ENCODE assay signal across 13 cellular contexts in genomic region chr10:11898372-11899066, GRCh38.
DNase-seq lines count a peak whose midpoint lies in the region; ATAC-seq, FAIRE-seq and TF ChIP-seq lines count a peak whose summit lies in the region.
"Had no signal": no experiment of that assay in that cellular context is flagged by ENCODE, and none has a peak within 500 bp of the region (broad histone marks: within the 10 kb centered on the region; RNA-seq: fewer than 3 reads in every experiment).

No MANE protein-coding gene starts in this region.

- H3K4me2 ChIP-seq in GM23338 (no peak overlapping the region), neuronal stem cell (ENCODE audit: insufficient read depth, low read length, poor library complexity, severe bottlenecking) (no peak overlapping the region)

- H3K23ac ChIP-seq in neuronal stem cell (ENCODE audit: low read depth, low read length, poor library complexity), result no peak overlapping the region

- H3K79me2 ChIP-seq in GM23338 (replicated peaks; ENCODE audit: insufficient read depth), result no peaks in the 10 kb centered on the region

- 0 out of 2 replicates have a peak overlapping the region, but pooled peaks have one; percentile 14 for H2AFZ ChIP-seq in GM23338
- peak overlapping the region; percentile 1 for H2AFZ ChIP-seq in neuronal stem cell (ENCODE audit: low read length)

- H2BK15ac ChIP-seq in neuronal stem cell (ENCODE audit: low read length), result no peak overlapping the region

- H3K27ac ChIP-seq in GM23338 (ENCODE audit: low read depth), result no peak overlapping the region
- H3K27ac ChIP-seq in neuronal stem cell (replicated peaks; ENCODE audit: low read length), result no peak overlapping the region
- H3K27ac ChIP-seq: transverse colon had no signal

- no peak overlapping the region for H2BK120ac ChIP-seq in neuronal stem cell (ENCODE audit: low read depth, low read length)

- WGBS in neuronal stem cell (ENCODE audit: extremely low coverage in 2 of 2, insufficient read length in 2 of 2, insufficient replicate concordance in 1 of 2), 2 donors, result no CpG with 5 or more reads among the region's 20 CpGs

- 0 out of 2 replicates have a peak, but pooled peaks cover 4% of the 10 kb centered on the region for H3K4me1 ChIP-seq in GM23338 (ENCODE audit: insufficient read depth)
- H3K4me1 ChIP-seq in neuronal stem cell (ENCODE audit: control insufficient read depth in 2 of 2, insufficient read depth in 1 of 2, low read depth in 1 of 2, low read length in 2 of 2), result peaks cover 0 to 6% of the 10 kb centered on the region in 2 donors
- H3K4me1 ChIP-seq: transverse colon had no signal

- no peaks in the 10 kb centered on the region for H4K20me1 ChIP-seq in GM23338 (replicated peaks; ENCODE audit: insufficient read depth)

- CTCF ChIA-PET in HEK293T (lab: Yijun Ruan, JAX), result no interaction called here

- no peaks in the 10 kb centered on the region for H3F3A ChIP-seq in GM23338 (replicated peaks; ENCODE audit: low read depth)

- no peak overlapping the region for H3K18ac ChIP-seq in neuronal stem cell (ENCODE audit: low read length)

- no peaks in the 10 kb centered on the region for H3K36me3 ChIP-seq in GM23338 (ENCODE audit: insufficient read depth)
- H3K36me3 ChIP-seq in neuronal stem cell (replicated peaks in 1 of 2; ENCODE audit: control insufficient read depth in 2 of 2, insufficient read depth in 2 of 2, low read length in 2 of 2), result no peaks in the 10 kb centered on the region
- H3K36me3 ChIP-seq: transverse colon had no signal

- H3K9me2 ChIP-seq in GM23338 (ENCODE audit: insufficient read depth), result no peaks in the 10 kb centered on the region

- no peaks in the 10 kb centered on the region for H3K36me3 Mint-ChIP-seq in GM23338 (ENCODE audit: low read depth)
- no peaks in the 10 kb centered on the region for H3K36me3 Mint-ChIP-seq in stimulated activated memory B cell treated with anti-CD40 and anti-IgM and Interleukin-4, amounts not matched to agents 10 μg/mL and 1 μg/mL and 100 μg/mL, for 72 hours

- peak overlapping the region; percentile 6 for H2AK5ac ChIP-seq in neuronal stem cell (ENCODE audit: low read depth, low read length)

- FAIRE-seq in RCC 7860 (lab: Jason Lieb, UNC), result peak; percentile 72

- no peak overlapping the region for H4K8ac ChIP-seq in neuronal stem cell (ENCODE audit: low read depth, low read length)

- ATAC-seq in GM23338, result no peak
- ATAC-seq in HG03432 (IDR thresholded peaks at IDR 0.05; ENCODE audit: unreplicated experiment), result no peak
- ATAC-seq in stimulated activated memory B cell treated with anti-CD40 and anti-IgM and Interleukin-4, amounts not matched to agents 10 μg/mL and 1 μg/mL and 100 μg/mL, for 72 hours, result no peak
- ATAC-seq: activated CD8-positive, alpha-beta T cell treated with anti-CD3 and anti-CD28 coated beads for 36 hours; Panc1 had no signal

- H3K4me3 ChIP-seq in GM23338, result no peak overlapping the region
- no peak overlapping the region for H3K4me3 ChIP-seq in epithelial cell of proximal tubule (ENCODE audit: low read depth, low read length)
- H3K4me3 ChIP-seq in neuronal stem cell (ENCODE audit: low read length in 2 of 2), result no peak overlapping the region
- H3K4me3 ChIP-seq: transverse colon had no signal

- H3K27ac Mint-ChIP-seq in GM23338, result no peak overlapping the region
- H3K27ac Mint-ChIP-seq in stimulated activated memory B cell treated with anti-CD40 and anti-IgM and Interleukin-4, amounts not matched to agents 10 μg/mL and 1 μg/mL and 100 μg/mL, for 72 hours, result no peak overlapping the region
- H3K27ac Mint-ChIP-seq: activated CD8-positive, alpha-beta T cell treated with anti-CD3 and anti-CD28 coated beads for 36 hours had no signal

- H3K9ac ChIP-seq in neuronal stem cell (ENCODE audit: low read depth, low read length, poor library complexity), result no peak overlapping the region

- H3K27me3 Mint-ChIP-seq in GM23338 (ENCODE audit: insufficient read depth, low read depth, poor library complexity), result peaks cover 12% of the 10 kb centered on the region
- peaks cover 34% of the 10 kb centered on the region for H3K27me3 Mint-ChIP-seq in stimulated activated memory B cell treated with anti-CD40 and anti-IgM and Interleukin-4, amounts not matched to agents 10 μg/mL and 1 μg/mL and 100 μg/mL, for 72 hours
- H3K27me3 Mint-ChIP-seq: activated CD8-positive, alpha-beta T cell treated with anti-CD3 and anti-CD28 coated beads for 36 hours had no signal

- TF ChIP-seq CTCF in GM23338 (conservative IDR thresholded peaks at IDR 0.05; ENCODE audit: low read depth in 2 of 2) (no peak), epithelial cell of proximal tubule (conservative IDR thresholded peaks at IDR 0.05; ENCODE audit: low read depth, low read length) (no peak)

- peaks cover 12% of the 10 kb centered on the region for H3K4me1 Mint-ChIP-seq in GM23338
- no peaks in the 10 kb centered on the region for H3K4me1 Mint-ChIP-seq in stimulated activated memory B cell treated with anti-CD40 and anti-IgM and Interleukin-4, amounts not matched to agents 10 μg/mL and 1 μg/mL and 100 μg/mL, for 72 hours

- H3K79me1 ChIP-seq in neuronal stem cell (ENCODE audit: low read depth, low read length), result peaks cover 3% of the 10 kb centered on the region

- H2BK5ac ChIP-seq in neuronal stem cell (ENCODE audit: low read length), result no peak overlapping the region

- H3K14ac ChIP-seq in neuronal stem cell (ENCODE audit: low read length), result no peak overlapping the region

- H4K91ac ChIP-seq in neuronal stem cell (ENCODE audit: low read depth, low read length, poor library complexity), result no peak overlapping the region

- no peak overlapping the region for H3K4ac ChIP-seq in neuronal stem cell (ENCODE audit: low read length)

- peaks cover 0 to 1% of the 10 kb centered on the region in 2 donors for H3K9me3 ChIP-seq in neuronal stem cell (replicated peaks in 1 of 2; ENCODE audit: control insufficient read depth in 2 of 2, insufficient read depth in 1 of 2, low read depth in 1 of 2, low read length in 2 of 2)
- H3K9me3 ChIP-seq: transverse colon had no signal

- H3K4me3 Mint-ChIP-seq in GM23338, result no peak overlapping the region
- H3K4me3 Mint-ChIP-seq in stimulated activated memory B cell treated with anti-CD40 and anti-IgM and Interleukin-4, amounts not matched to agents 10 μg/mL and 1 μg/mL and 100 μg/mL, for 72 hours, result no peak overlapping the region
- H3K4me3 Mint-ChIP-seq: activated CD8-positive, alpha-beta T cell treated with anti-CD3 and anti-CD28 coated beads for 36 hours had no signal

- POLR2A ChIA-PET in HEK293T (lab: Yijun Ruan, JAX), result no interaction called here

- no peaks in the 10 kb centered on the region for H3K27me3 ChIP-seq in GM23338 (ENCODE audit: insufficient read depth)
- no peaks in the 10 kb centered on the region for H3K27me3 ChIP-seq in neuronal stem cell (ENCODE audit: control insufficient read depth in 3 of 3, insufficient read depth in 3 of 3, low read depth in 1 of 3, low read length in 3 of 3)
- H3K27me3 ChIP-seq: transverse colon had no signal

- H3K9me3 Mint-ChIP-seq in GM23338, result no peaks in the 10 kb centered on the region
- no peaks in the 10 kb centered on the region for H3K9me3 Mint-ChIP-seq in stimulated activated memory B cell treated with anti-CD40 and anti-IgM and Interleukin-4, amounts not matched to agents 10 μg/mL and 1 μg/mL and 100 μg/mL, for 72 hours
- H3K9me3 Mint-ChIP-seq: activated CD8-positive, alpha-beta T cell treated with anti-CD3 and anti-CD28 coated beads for 36 hours had no signal

- no peak for DNase-seq in GM23338 (ENCODE audit: low spot score)
- peak; percentile 96 for DNase-seq in RCC 7860 (ENCODE audit: low spot score)
- peak; percentile 63 for DNase-seq in epithelial cell of proximal tubule (ENCODE audit: low read depth)
- DNase-seq in neuronal stem cell (ENCODE audit: low spot score), result no peak
- DNase-seq in central memory CD4-positive, alpha-beta T cell, result no peak
- no peak for DNase-seq in HEK293T (ENCODE audit: extremely low spot score)
- DNase-seq: activated CD8-positive, alpha-beta T cell treated with anti-CD3 and anti-CD28 coated beads for 36 hours; DMS79; stimulated activated CD4-positive, alpha-beta T cell treated with anti-CD3 and anti-CD28 coated beads, Interleukin-4, amount 100 ng/mL, for 24 hours; transverse colon had no signal

- H2BK12ac ChIP-seq in neuronal stem cell (ENCODE audit: low read length), result no peak overlapping the region

TF ChIP-seq in GM23338, 12 proteins besides CTCF, POLR2A, EP300 and RAD21 (continues in another document):
- no peak for TF ChIP-seq ZNF114 (CRISPR knock-in tag; IDR thresholded peaks at IDR 0.05)

TF ChIP-seq in HEK293T, 16 proteins besides CTCF, POLR2A, EP300 and RAD21:
- TF ChIP-seq PKNOX1 (IDR thresholded peaks at IDR 0.05) (no peak), FOXM1 (IDR thresholded peaks at IDR 0.05; ENCODE audit: borderline replicate concordance) (no peak), BHLHE40 (IDR thresholded peaks at IDR 0.05; ENCODE audit: borderline replicate concordance) (no peak), CTBP1 (IDR thresholded peaks at IDR 0.05; ENCODE audit: borderline replicate concordance) (no peak), ARNT (IDR thresholded peaks at IDR 0.05) (no peak), SP1 (IDR thresholded peaks at IDR 0.05) (no peak), TARDBP (IDR thresholded peaks at IDR 0.05) (no peak), FOXA1 (IDR thresholded peaks at IDR 0.05) (no peak), L3MBTL2 (conservative IDR thresholded peaks at IDR 0.05) (no peak), LEF1 (IDR thresholded peaks at IDR 0.05; ENCODE audit: borderline replicate concordance) (no peak), NFRKB (IDR thresholded peaks at IDR 0.05) (no peak), ELF4 (IDR thresholded peaks at IDR 0.05) (no peak), ZNF384 (IDR thresholded peaks at IDR 0.05) (no peak), FOXK2 (IDR thresholded peaks at IDR 0.05) (no peak), SUZ12 (IDR thresholded peaks at IDR 0.05) (no peak), HDGF (IDR thresholded peaks at IDR 0.05; ENCODE audit: borderline replicate concordance) (no peak)

Comparison
In these comparisons a context has a peak if more than half of its experiments do, and no peak if none do; other contexts are left out.
1. DNase-seq: peak in RCC 7860 (single experiment) and epithelial cell of proximal tubule (single experiment); none in GM23338 (single experiment), neuronal stem cell (single experiment), central memory CD4-positive, alpha-beta T cell (single experiment) and HEK293T (single experiment).